ENCODE assay signal across 9 cellular contexts in the genomic region with DNA sequence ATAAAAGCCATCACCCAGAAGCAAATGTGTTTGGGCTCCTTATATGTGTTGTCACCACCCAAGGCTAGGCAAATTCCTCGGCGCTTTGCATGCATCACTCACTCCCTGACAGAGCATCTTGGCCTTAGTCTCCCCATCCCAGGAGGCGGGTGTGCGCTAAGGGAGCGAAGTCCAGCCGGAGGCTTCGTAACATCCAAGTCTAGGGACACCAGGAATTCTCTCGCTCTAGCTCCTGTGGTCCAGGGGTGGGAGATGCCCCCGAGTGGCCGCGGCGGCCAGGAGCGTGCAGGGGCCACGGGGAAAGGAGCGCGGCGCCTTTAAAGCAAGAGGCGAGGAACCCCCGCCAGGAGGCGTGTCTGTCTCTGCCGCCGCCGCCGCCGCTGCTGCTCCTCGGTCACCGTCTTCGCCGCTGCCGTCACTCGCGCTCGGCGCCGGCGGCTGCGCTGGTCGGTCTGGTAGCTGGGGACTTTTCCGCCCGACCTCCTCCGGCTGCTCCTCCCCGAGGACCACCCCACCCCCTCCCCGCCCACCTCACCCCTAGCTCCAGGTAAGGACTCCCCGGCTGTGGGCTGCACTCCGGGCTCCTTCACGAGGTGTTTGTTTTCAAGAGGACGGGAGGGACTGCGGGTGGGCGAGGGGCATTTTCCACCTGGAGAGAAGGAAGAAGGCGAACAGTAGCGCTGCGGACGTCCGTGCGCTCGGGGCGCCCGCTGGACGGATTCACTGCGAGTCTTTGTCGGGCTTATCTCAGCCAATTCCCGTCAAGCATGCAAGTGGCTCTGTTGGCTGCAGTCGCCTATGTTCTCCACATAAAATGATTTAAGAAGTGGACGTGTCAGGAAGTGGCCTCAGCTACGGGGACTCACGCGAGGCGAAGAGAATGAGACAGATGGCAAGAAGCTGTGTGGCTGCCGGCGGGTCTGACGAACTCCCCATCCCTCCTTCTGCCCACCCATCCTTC. TPM values are rescaled to one million over a fixed set of nuclear protein-coding genes. Genes with fewer than 3 reads are reported as not detected.
DNase-seq lines count a peak whose midpoint lies in the region; ATAC-seq and TF ChIP-seq lines count a peak whose summit lies in the region.
"Had no signal": no experiment of that assay in that cellular context is flagged by ENCODE, and none has a peak within 500 bp of the region (broad histone marks: within the 10 kb centered on the region; RNA-seq: fewer than 3 reads in every experiment).

Gene GRIK2 (plus strand): TSS at position 418 of the 961 bp plus-strand sequence.

- H3K4me3 ChIP-seq in foreskin fibroblast (ENCODE audit: low read depth in 1 of 2, low read length in 2 of 2) (peak within 1 kb of the TSS; percentile 65 to 80), parathyroid adenoma (ENCODE audit: low read depth, low read length) (peak within 1 kb of the TSS; percentile 3)

- H3K27ac ChIP-seq in parathyroid adenoma, result no peak within 1 kb of the TSS

- no peaks in the 10 kb centered on the region for H3K79me2 ChIP-seq in parathyroid adenoma

- ATAC-seq in GM19438 (IDR thresholded peaks at IDR 0.05; ENCODE audit: low read depth, unreplicated experiment) (peak; percentile 67), HG03097 (IDR thresholded peaks at IDR 0.05; ENCODE audit: low FRiP score, unreplicated experiment) (no peak)

- no peaks in the 10 kb centered on the region for H3K4me1 ChIP-seq in parathyroid adenoma

- H3K9ac ChIP-seq in parathyroid adenoma, result no peak within 1 kb of the TSS

- H2AFZ ChIP-seq in parathyroid adenoma, result peak within 1 kb of the TSS; percentile 39

- TF ChIP-seq CTCF in foreskin fibroblast (IDR thresholded peaks at IDR 0.05; ENCODE audit: low read depth, low read length) (peak; percentile 29), parathyroid adenoma (IDR thresholded peaks at IDR 0.05) (no peak)

- peaks cover 2% of the 10 kb centered on the region for H3K9me3 ChIP-seq in parathyroid adenoma (ENCODE audit: control insufficient read depth, low read length)

- H3K27me3 ChIP-seq in parathyroid adenoma (ENCODE audit: control insufficient read depth, insufficient read depth, low read length), result no peaks in the 10 kb centered on the region

- H3K4me2 ChIP-seq in parathyroid adenoma (ENCODE audit: low read length), result peak within 1 kb of the TSS; percentile 50

- H3K36me3 ChIP-seq in parathyroid adenoma (ENCODE audit: control insufficient read depth, insufficient read depth, low read length), result no peaks in the 10 kb centered on the region

- DNase-seq in AG08396 (ENCODE audit: low spot score), result peak; percentile 73
- peak; percentile 41 for DNase-seq in M059J (ENCODE audit: low read depth)
- peak; percentile 48 for DNase-seq in SKM-1 treated with dmso at 0.1 percent for 144 hours (lab: John Stamatoyannopoulos, UW; ENCODE audit: unreplicated experiment)
- DNase-seq in foreskin fibroblast, result peak; percentile 37 to 76
- DNase-seq in activated naive CD4-positive, alpha-beta T cell (lab: John Stamatoyannopoulos, UW), result no peak

RNA-seq across cellular contexts. Expression of gene GRIK2, which starts in this region (rescaled TPM):
- total RNA-seq in M059J (2014; rRNA removed; shearing (Covaris generic)), result 0.12 and 2.4 TPM in 2 replicates
- total RNA-seq: dermis microvascular lymphatic vessel endothelial cell had no signal

Comparison
In these comparisons a context has a peak if more than half of its experiments do, and no peak if none do; other contexts are left out.
1. DNase-seq: peak in AG08396 (single experiment), M059J (single experiment), SKM-1 treated with dmso at 0.1 percent for 144 hours (single experiment) and foreskin fibroblast (2 of 2); none in activated naive CD4-positive, alpha-beta T cell (0 of 4).